ENCODE assay signal across 13 cellular contexts in genomic region chr5:172953776-172954189, GRCh38. TPM values are rescaled to one million over a fixed set of nuclear protein-coding genes. Genes with fewer than 3 reads are reported as not detected.
DNase-seq lines count a peak whose midpoint lies in the region; ATAC-seq and TF ChIP-seq lines count a peak whose summit lies in the region.
"Had no signal": no experiment of that assay in that cellular context is flagged by ENCODE, and none has a peak within 500 bp of the region (broad histone marks: within the 10 kb centered on the region; RNA-seq: fewer than 3 reads in every experiment).

No MANE protein-coding gene starts in this region.

- no peaks in the 10 kb centered on the region for H3K27me3 Mint-ChIP-seq in type B pancreatic cell

- H3K27ac ChIP-seq in ascending aorta = peak overlapping the region; percentile 87 to 95
- H3K27ac ChIP-seq: WERI-Rb-1 had no signal

- peaks cover 1% of the 10 kb centered on the region; the same call in 1 of the 2 replicates for H3K36me3 ChIP-seq in H7 (replicated peaks; ENCODE audit: control insufficient read depth, insufficient read depth, low read length)
- H3K36me3 ChIP-seq in ascending aorta = peaks cover 0 to 13% of the 10 kb centered on the region in 2 donors
- H3K36me3 ChIP-seq: WERI-Rb-1 had no signal

- ATAC-seq in GM21526 (IDR thresholded peaks at IDR 0.05; ENCODE audit: low FRiP score, unreplicated experiment) (no peak), GM19463 (IDR thresholded peaks at IDR 0.05; ENCODE audit: unreplicated experiment) (no peak)

- H3K4me1 Mint-ChIP-seq in type B pancreatic cell (ENCODE audit: unreplicated experiment) = no peaks in the 10 kb centered on the region
- H3K4me1 Mint-ChIP-seq: nephron progenitor cell had no signal

- TF ChIP-seq CTCF in ascending aorta (IDR thresholded peaks at IDR 0.05) = no peak
- no peak for TF ChIP-seq CTCF in type B pancreatic cell (conservative IDR thresholded peaks at IDR 0.05)

- H3K9me3 ChIP-seq in ascending aorta = no peaks in the 10 kb centered on the region

- DNase-seq in H7 = peak; percentile 20
- DNase-seq in ascending aorta (ENCODE audit: low spot score in 2 of 2) = no peak
- DNase-seq in glomerular visceral epithelial cell (ENCODE audit: extremely low spot score) = peak; percentile 27
- DNase-seq in type B pancreatic cell (ENCODE audit: extremely low spot score, unreplicated experiment) = no peak
- no peak for DNase-seq in ecto neural progenitor cell (ENCODE audit: low spot score)
- DNase-seq in CD1c-positive myeloid dendritic cell (ENCODE audit: extremely low spot score) = no peak
- DNase-seq: activated CD8-positive, alpha-beta memory T cell treated with anti-CD3 and anti-CD28 coated beads, Interleukin-2, amount 50 U/mL, for 48 hours; MM.1S; NCI-H345; nephron progenitor cell; WERI-Rb-1 had no signal

- peak overlapping the region; percentile 83 for H3K27ac Mint-ChIP-seq in type B pancreatic cell
- H3K27ac Mint-ChIP-seq: nephron progenitor cell had no signal

- intact Hi-C loops in ascending aorta (cut with DNase I) = loop anchor here (10.0 kb wide), 1 partner anchor 499 kb away; the partner anchor contains the start of gene SH3PXD2B

- H3K36me3 Mint-ChIP-seq in type B pancreatic cell = peaks cover 3% of the 10 kb centered on the region

- H3K4me3 ChIP-seq in H7 (ENCODE audit: insufficient read depth, low read depth, low read length) (no peak overlapping the region), ascending aorta (no peak overlapping the region)

- H3K27me3 ChIP-seq in H7 (ENCODE audit: control insufficient read depth, insufficient read depth, low read length) (peaks cover 12% of the 10 kb centered on the region), ascending aorta (no peaks in the 10 kb centered on the region)

- no peak overlapping the region for H3K4me3 Mint-ChIP-seq in type B pancreatic cell
- H3K4me3 Mint-ChIP-seq: nephron progenitor cell had no signal

- no peaks in the 10 kb centered on the region for H3K9me3 Mint-ChIP-seq in type B pancreatic cell
- H3K9me3 Mint-ChIP-seq: nephron progenitor cell had no signal

- peaks cover 6 to 50% of the 10 kb centered on the region in 2 donors for H3K4me1 ChIP-seq in ascending aorta

RNA-seq across cellular contexts. Expression of gene RPL26L1, which starts 5.4 kb away (rescaled TPM):
- total RNA-seq in H7 (2014; rRNA removed; shearing (Covaris generic)) = 42.7 and 45.9 TPM in 2 replicates
- total RNA-seq in ascending aorta (0.75 TPM), type B pancreatic cell (ENCODE audit: low replicate concordance) (40.4 and 54.2 TPM in 2 replicates)

RNA-seq across cellular contexts. Expression of gene ATP6V0E1, which starts 29.8 kb away (rescaled TPM):
- total RNA-seq in H7 (2014; rRNA removed; shearing (Covaris generic)) = 73.0 and 113 TPM in 2 replicates
- total RNA-seq in ascending aorta (62.6 TPM), type B pancreatic cell (ENCODE audit: low replicate concordance) (141 and 227 TPM in 2 replicates)

Comparison
In these comparisons a context has a peak if more than half of its experiments do, and no peak if none do; other contexts are left out.
1. DNase-seq: peak in H7 (single experiment) and glomerular visceral epithelial cell (single experiment); none in ascending aorta (0 of 2), type B pancreatic cell (single experiment), ecto neural progenitor cell (single experiment) and CD1c-positive myeloid dendritic cell (single experiment).
2. RNA of gene RPL26L1, which starts 5.4 kb away (total RNA-seq): 40.4 to 54.2 TPM in type B pancreatic cell and 42.7 to 45.9 TPM in H7; 0.75 TPM in ascending aorta (single experiment); every median in the first group is over 10 times any median in the second.